In genomic region chr11:122046438-122046837, GRCh38 we compare ENCODE assay signal across 21 cellular contexts.
DNase-seq lines count a peak whose midpoint lies in the region; ATAC-seq, FAIRE-seq and TF ChIP-seq lines count a peak whose summit lies in the region.
"Had no signal": no experiment of that assay in that cellular context is flagged by ENCODE, and none has a peak within 500 bp of the region (broad histone marks: within the 10 kb centered on the region; RNA-seq: fewer than 3 reads in every experiment).

No MANE protein-coding gene starts in this region.

- WGBS in lower leg skin, 2 donors, result 57 to 58% methylated on average over 4 of the region's 4 CpGs

- H3K9me3 Mint-ChIP-seq in HFFc6, result peaks cover 9% of the 10 kb centered on the region
- H3K9me3 Mint-ChIP-seq in astrocyte (ENCODE audit: unreplicated experiment), result no peaks in the 10 kb centered on the region
- no peaks in the 10 kb centered on the region for H3K9me3 Mint-ChIP-seq in CD8-positive, alpha-beta T cell

- H3K4me3 ChIP-seq in astrocyte (ENCODE audit: insufficient read depth, low read depth, low read length) (no peak overlapping the region), keratinocyte (ENCODE audit: control insufficient read depth in 2 of 3, extremely low read depth in 1 of 3, insufficient read depth in 2 of 3, low read depth in 1 of 3, low read length in 3 of 3) (no peak overlapping the region), skeletal muscle tissue (ENCODE audit: low read length in 3 of 3) (peak overlapping the region in 2 of 3 donors; percentile 23 to 45), lower leg skin (ENCODE audit: low read depth, poor library complexity, severe bottlenecking) (no peak overlapping the region)
- H3K4me3 ChIP-seq in CD8-positive, alpha-beta T cell (ENCODE audit: low read depth, low read length), result no peak overlapping the region
- H3K4me3 ChIP-seq: HAP-1, K562 had no signal

- H3K27ac ChIP-seq in astrocyte (ENCODE audit: low read depth, low read length) (peak overlapping the region; percentile 84), keratinocyte (ENCODE audit: control insufficient read depth, insufficient read depth, low read length) (no peak overlapping the region), skeletal muscle tissue (ENCODE audit: low read depth, low read length) (no peak overlapping the region)
- no peak overlapping the region for H3K27ac ChIP-seq in CD8-positive, alpha-beta T cell (ENCODE audit: low read depth, low read length)

- H3K9me1 ChIP-seq in keratinocyte (ENCODE audit: control insufficient read depth, extremely low read depth, insufficient read depth, low read length), result no peaks in the 10 kb centered on the region

- H2AFZ ChIP-seq in astrocyte (ENCODE audit: low read depth, low read length) (no peak overlapping the region), keratinocyte (ENCODE audit: control insufficient read depth, low read length) (peak overlapping the region; percentile 57)

- H3K27ac Mint-ChIP-seq in HFFc6, result peak overlapping the region; percentile 94
- H3K27ac Mint-ChIP-seq in astrocyte (ENCODE audit: unreplicated experiment), result peak overlapping the region; percentile 8
- no peak overlapping the region for H3K27ac Mint-ChIP-seq in CD8-positive, alpha-beta T cell
- H3K27ac Mint-ChIP-seq: CD4-positive, CD25-positive, alpha-beta regulatory T cell had no signal

- H3K9ac ChIP-seq in astrocyte (ENCODE audit: low read length) (peak overlapping the region; percentile 62), keratinocyte (ENCODE audit: control insufficient read depth, extremely low read depth, insufficient read depth, low read length) (no peak overlapping the region), skeletal muscle tissue (ENCODE audit: low read depth in 1 of 3, low read length in 3 of 3) (no peak overlapping the region)

- no peak for TF ChIP-seq CTCF in HFFc6 (IDR thresholded peaks at IDR 0.05)
- TF ChIP-seq CTCF in astrocyte (IDR thresholded peaks at IDR 0.05; ENCODE audit: insufficient read depth, low read depth, low read length), result no peak
- TF ChIP-seq CTCF in keratinocyte (optimal IDR thresholded peaks at IDR 0.05 in 1 of 3, IDR thresholded peaks at IDR 0.05 in 1 of 3, conservative IDR thresholded peaks at IDR 0.05 in 1 of 3; ENCODE audit: extremely low read depth in 1 of 3, insufficient read depth in 2 of 3, low read length in 3 of 3), result no peak
- TF ChIP-seq CTCF in lower leg skin (IDR thresholded peaks at IDR 0.05), result no peak
- TF ChIP-seq CTCF in CD8-positive, alpha-beta T cell (IDR thresholded peaks at IDR 0.05), result no peak

- H3K4me3 Mint-ChIP-seq in HFFc6, result peak overlapping the region; percentile 44
- no peak overlapping the region for H3K4me3 Mint-ChIP-seq in astrocyte (ENCODE audit: unreplicated experiment)
- no peak overlapping the region for H3K4me3 Mint-ChIP-seq in CD8-positive, alpha-beta T cell
- H3K4me3 Mint-ChIP-seq: CD4-positive, CD25-positive, alpha-beta regulatory T cell had no signal

- no peaks in the 10 kb centered on the region for H3K79me2 ChIP-seq in astrocyte (ENCODE audit: insufficient read depth, low read length)
- no peaks in the 10 kb centered on the region for H3K79me2 ChIP-seq in keratinocyte (ENCODE audit: control insufficient read depth, insufficient read depth, low read length)

- POLR2A ChIA-PET in CD8-positive, alpha-beta T cell (lab: Charles Lee), result no interaction called here

- no peak for FAIRE-seq in astrocyte (lab: Jason Lieb, UNC)
- FAIRE-seq in keratinocyte (lab: Jason Lieb, UNC), result no peak
- FAIRE-seq: D721Med, K562 had no signal

- H3K4me1 ChIP-seq in astrocyte (ENCODE audit: insufficient read depth, low read length) (peaks cover 28% of the 10 kb centered on the region), keratinocyte (ENCODE audit: control insufficient read depth, extremely low read depth, insufficient read depth, low read length) (peaks cover 29% of the 10 kb centered on the region), skeletal muscle tissue (ENCODE audit: control insufficient read depth in 3 of 3, insufficient read depth in 3 of 3, low read length in 3 of 3) (peaks cover 0 to 7% (median 3%) of the 10 kb centered on the region in 3 donors)
- no peaks in the 10 kb centered on the region for H3K4me1 ChIP-seq in CD8-positive, alpha-beta T cell (ENCODE audit: insufficient read depth, low read length)
- H3K4me1 ChIP-seq: HAP-1 had no signal

- no peak for ATAC-seq in CD8-positive, alpha-beta T cell
- ATAC-seq: K562 had no signal

- H3K4me2 ChIP-seq in astrocyte (ENCODE audit: low read length), result peak overlapping the region; percentile 6
- no peak overlapping the region for H3K4me2 ChIP-seq in keratinocyte (ENCODE audit: control insufficient read depth, extremely low read depth, insufficient read depth, low read depth, low read length)

- H3K9me3 ChIP-seq in astrocyte (ENCODE audit: insufficient read depth, low read depth, low read length) (no peaks in the 10 kb centered on the region), keratinocyte (ENCODE audit: control insufficient read depth, low read depth, low read length) (no peaks in the 10 kb centered on the region), skeletal muscle tissue (ENCODE audit: control insufficient read depth in 3 of 3, low read length in 3 of 3) (no peaks in the 10 kb centered on the region)
- H3K9me3 ChIP-seq in CD8-positive, alpha-beta T cell (ENCODE audit: low read length), result no peaks in the 10 kb centered on the region
- H3K9me3 ChIP-seq: HAP-1 had no signal

- intact Hi-C loops in lower leg skin (cut with DNase I; ENCODE audit: low total_unique reads), result no loop called here
- intact Hi-C loops in CD8-positive, alpha-beta T cell (cut with DNase I, micrococcal nuclease), result no loop called here

- H3K27me3 ChIP-seq in astrocyte (ENCODE audit: insufficient read depth, low read length), result no peaks in the 10 kb centered on the region
- H3K27me3 ChIP-seq in keratinocyte (ENCODE audit: control insufficient read depth, extremely low read depth, insufficient read depth, low read length), result no peaks in the 10 kb centered on the region
- H3K27me3 ChIP-seq in skeletal muscle tissue (ENCODE audit: control insufficient read depth in 3 of 3, insufficient read depth in 3 of 3, low read length in 3 of 3), result no peaks in the 10 kb centered on the region
- H3K27me3 ChIP-seq in CD8-positive, alpha-beta T cell (ENCODE audit: insufficient read depth, low read length), result no peaks in the 10 kb centered on the region

- H3K27me3 Mint-ChIP-seq in HFFc6 (ENCODE audit: insufficient read depth), result peaks cover 5% of the 10 kb centered on the region
- no peaks in the 10 kb centered on the region for H3K27me3 Mint-ChIP-seq in astrocyte (ENCODE audit: low read depth, unreplicated experiment)
- no peaks in the 10 kb centered on the region for H3K27me3 Mint-ChIP-seq in CD8-positive, alpha-beta T cell (ENCODE audit: low read depth)
- H3K27me3 Mint-ChIP-seq: CD4-positive, CD25-positive, alpha-beta regulatory T cell had no signal

- no peaks in the 10 kb centered on the region for H3K36me3 ChIP-seq in astrocyte (ENCODE audit: insufficient read depth, low read length)
- H3K36me3 ChIP-seq in keratinocyte (ENCODE audit: control insufficient read depth in 2 of 2, extremely low read depth in 1 of 2, insufficient read depth in 2 of 2, low read length in 2 of 2), result no peaks in the 10 kb centered on the region
- H3K36me3 ChIP-seq in skeletal muscle tissue (ENCODE audit: control insufficient read depth in 3 of 3, insufficient read depth in 3 of 3, low read length in 3 of 3), result no peaks in the 10 kb centered on the region
- H3K36me3 ChIP-seq in CD8-positive, alpha-beta T cell (ENCODE audit: insufficient read depth, low read length), result no peaks in the 10 kb centered on the region
- H3K36me3 ChIP-seq: HAP-1 had no signal

- H3K36me3 Mint-ChIP-seq in HFFc6 (ENCODE audit: low read depth), result peaks cover 62% of the 10 kb centered on the region
- peaks cover 9% of the 10 kb centered on the region for H3K36me3 Mint-ChIP-seq in astrocyte (ENCODE audit: low read depth, unreplicated experiment)
- no peaks in the 10 kb centered on the region for H3K36me3 Mint-ChIP-seq in CD8-positive, alpha-beta T cell
- H3K36me3 Mint-ChIP-seq: CD4-positive, CD25-positive, alpha-beta regulatory T cell had no signal

- CTCF ChIA-PET in CD8-positive, alpha-beta T cell (lab: Charles Lee), result no interaction called here

- no peak for DNase-seq in HFFc6
- DNase-seq in astrocyte (ENCODE audit: low read depth), result no peak
- DNase-seq in keratinocyte (ENCODE audit: low read depth, low spot score), result no peak
- DNase-seq in NK-92 treated with Interleukin-12 subunit alpha and Interleukin-12 subunit beta, amount 100 ng/mL, for 24 hours (lab: John Stamatoyannopoulos, UW), result no peak
- DNase-seq in lower leg skin (ENCODE audit: low spot score in 2 of 2), result no peak
- no peak for DNase-seq in CD8-positive, alpha-beta T cell
- no peak for DNase-seq in inferior parietal cortex (ENCODE audit: extremely low spot score)
- DNase-seq: ACHN; CD4-positive, CD25-positive, alpha-beta regulatory T cell; DMS79 treated with DMSO at 0.1 percent for 48 hours; MV-4-11; NCI-H1417 treated with DMSO at 0.1 percent for 48 hours; NCI-H2029; NCI-H2171; NCI-H446 treated with DMSO at 0.1 percent for 48 hours; OCI-M1; RPMI8226 had no signal

- peaks cover 93% of the 10 kb centered on the region for H3K4me1 Mint-ChIP-seq in HFFc6 (ENCODE audit: low read depth)
- H3K4me1 Mint-ChIP-seq in astrocyte (ENCODE audit: low read depth, unreplicated experiment), result peaks cover 25% of the 10 kb centered on the region
- H3K4me1 Mint-ChIP-seq in CD8-positive, alpha-beta T cell (ENCODE audit: low read depth), result no peaks in the 10 kb centered on the region
- H3K4me1 Mint-ChIP-seq: CD4-positive, CD25-positive, alpha-beta regulatory T cell had no signal

- dilution Hi-C loops in keratinocyte (cut with MboI; ENCODE audit: extremely low pct_ligation_motif_present, low sequenced_read_pairs), result no loop called here

- TF ChIP-seq POLR2A in lower leg skin (IDR thresholded peaks at IDR 0.05), result no peak

- H4K20me1 ChIP-seq in astrocyte (ENCODE audit: insufficient read depth, low read length), result no peaks in the 10 kb centered on the region
- H4K20me1 ChIP-seq in keratinocyte (ENCODE audit: control insufficient read depth, extremely low read depth, insufficient read depth, low read length), result no peaks in the 10 kb centered on the region

Comparison
In these comparisons a context has a peak if more than half of its experiments do, and no peak if none do; other contexts are left out.
1. H3K4me3 ChIP-seq: peak in skeletal muscle tissue (2 of 3); none in astrocyte (single experiment), keratinocyte (0 of 3), lower leg skin (single experiment) and CD8-positive, alpha-beta T cell (single experiment).